ENCODE assay signal across 24 cellular contexts in the genomic region with DNA sequence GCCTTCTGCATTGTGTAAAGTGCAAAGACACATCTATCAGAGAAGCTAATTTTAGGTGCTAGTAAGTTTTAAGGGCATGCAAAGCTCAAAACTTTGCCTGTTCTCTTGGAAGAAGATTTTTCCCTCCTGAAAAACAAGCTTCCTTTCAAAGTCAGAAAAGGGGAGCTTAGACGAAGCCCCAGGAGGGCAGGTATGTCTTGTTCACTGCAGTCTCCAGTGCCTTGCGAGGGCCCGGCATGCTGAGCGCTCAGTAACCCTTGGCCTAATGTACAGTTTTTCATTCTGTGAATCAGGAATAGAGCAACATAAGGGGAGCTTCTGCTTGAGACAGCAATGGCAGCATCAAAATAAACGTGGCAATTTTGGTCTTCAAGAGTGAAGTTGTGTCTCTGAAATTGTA. TPM values are rescaled to one million over a fixed set of nuclear protein-coding genes. Genes with fewer than 3 reads are reported as not detected.
DNase-seq lines count a peak whose midpoint lies in the region; ATAC-seq, FAIRE-seq and TF ChIP-seq lines count a peak whose summit lies in the region.
"Had no signal": no experiment of that assay in that cellular context is flagged by ENCODE, and none has a peak within 500 bp of the region (broad histone marks: within the 10 kb centered on the region; RNA-seq: fewer than 3 reads in every experiment).

No MANE protein-coding gene starts in this region.

- H2AK5ac ChIP-seq in H9 (ENCODE audit: insufficient read length, low read length) = no peak overlapping the region

- TF ChIP-seq EP300 in A549 (IDR thresholded peaks at IDR 0.05) = no peak

- H3K14ac ChIP-seq in H9 (ENCODE audit: insufficient read depth, low read length) = no peak overlapping the region

- no peak overlapping the region for H2AFZ ChIP-seq in H9 (ENCODE audit: low read length)

- H3K18ac ChIP-seq in H9 (ENCODE audit: insufficient read length, low read depth, low read length) = no peak overlapping the region

- no peak overlapping the region for H2BK5ac ChIP-seq in H9 (ENCODE audit: insufficient read length, low read length)

- intact Hi-C loops in ascending aorta (cut with DNase I) = no loop called here

- H3K9me3 ChIP-seq in A549 (no peaks in the 10 kb centered on the region), H9 (ENCODE audit: control insufficient read depth, low read depth, low read length) (no peaks in the 10 kb centered on the region), ascending aorta (no peaks in the 10 kb centered on the region)
- H3K9me3 ChIP-seq: adrenal gland, BE2C, heart left ventricle, SK-N-SH, tibial nerve had no signal

- H3K27ac Mint-ChIP-seq in H9 = peak overlapping the region; percentile 2 to 96 (median 12); a peak in 3 of 7 replicates
- H3K27ac Mint-ChIP-seq: activated CD4-positive, alpha-beta T cell treated with anti-CD3 and anti-CD28 coated beads for 36 hours; memory B cell; stimulated activated naive CD8-positive, alpha-beta T cell treated with anti-CD3 and anti-CD28 coated beads, Interleukin-15, amount 100 ng/mL, for 72 hours; T-helper 1 cell treated with Interleukin-12 subunit alpha and Interleukin-12 subunit beta and Interleukin-4 antibody, amounts not matched to agents 30 μg/mL and 1 μg/mL, for 36 hours had no signal

- no peak overlapping the region for H2BK120ac ChIP-seq in H9 (ENCODE audit: low read depth, low read length, poor library complexity, severe bottlenecking)

- H3K36me3 Mint-ChIP-seq in H9 (ENCODE audit: insufficient read depth in 1 of 3, low read depth in 3 of 3) = peaks cover 0 to 4% (median 2%) of the 10 kb centered on the region in 3 experiments; a peak in 3 of 7 replicates

- H3K27me3 Mint-ChIP-seq in H9 (ENCODE audit: low read depth) = no peaks in the 10 kb centered on the region; the same call in none of the 2 replicates
- H3K27me3 Mint-ChIP-seq: activated CD4-positive, alpha-beta T cell treated with anti-CD3 and anti-CD28 coated beads for 36 hours; memory B cell; stimulated activated naive CD8-positive, alpha-beta T cell treated with anti-CD3 and anti-CD28 coated beads, Interleukin-15, amount 100 ng/mL, for 72 hours had no signal

- no peaks in the 10 kb centered on the region for H3K79me1 ChIP-seq in H9 (ENCODE audit: insufficient read depth, low read depth, low read length, poor library complexity, severe bottlenecking)

- no peak for TF ChIP-seq POLR2A in A549 (IDR thresholded peaks at IDR 0.05; ENCODE audit: low read length)

- no peak overlapping the region for H3T11ph ChIP-seq in H9 (ENCODE audit: low read length)

- no peaks in the 10 kb centered on the region for H3K9me3 Mint-ChIP-seq in H9
- H3K9me3 Mint-ChIP-seq: stimulated activated naive CD8-positive, alpha-beta T cell treated with anti-CD3 and anti-CD28 coated beads, Interleukin-15, amount 100 ng/mL, for 72 hours; T-helper 1 cell treated with Interleukin-12 subunit alpha and Interleukin-12 subunit beta and Interleukin-4 antibody, amounts not matched to agents 30 μg/mL and 1 μg/mL, for 36 hours had no signal

- CTCF ChIA-PET in A549 (lab: Yijun Ruan, JAX) = interaction anchor here (1.3 to 2.0 kb wide), 3 partner anchors 10 to 166 kb away, joined by 4 to 5 read pairs (median 5); no protein-coding TSS in a partner anchor

- no peak overlapping the region for H3K4ac ChIP-seq in H9 (ENCODE audit: low read depth, low read length)

- no peak overlapping the region for H3K56ac ChIP-seq in H9 (ENCODE audit: insufficient read length, low read depth, low read length)

- DNase-seq in A549 (ENCODE audit: low read depth in 1 of 2, low spot score in 1 of 2) (no peak), H9 (no peak), ascending aorta (ENCODE audit: low spot score in 2 of 2) (no peak), iPS-NIHi7 (ENCODE audit: extremely low spot score) (peak; percentile 41), GOT3 (lab: John Stamatoyannopoulos, UW) (no peak)
- no peak for DNase-seq in activated CD4-positive, alpha-beta T cell treated with anti-CD3 and anti-CD28 coated beads for 1 hour
- DNase-seq in activated CD4-positive, CD25-positive, alpha-beta regulatory T cell (lab: John Stamatoyannopoulos, UW) = no peak
- DNase-seq: ACHN; activated CD4-positive, alpha-beta T cell treated with anti-CD3 and anti-CD28 coated beads for 36 hours; adrenal gland; BE2C; effector CD4-positive, alpha-beta T cell; GF-D8; heart left ventricle; left cardiac atrium; SK-N-SH; stimulated activated naive CD8-positive, alpha-beta T cell treated with anti-CD3 and anti-CD28 coated beads, Interleukin-15, amount 100 ng/mL, for 72 hours had no signal

- peaks cover 15% of the 10 kb centered on the region; the same call in 1 of the 2 replicates for H3K79me2 ChIP-seq in H9 (ENCODE audit: insufficient read depth, low read length)

- no peak overlapping the region; a peak in 1 of 5 replicates for H3K4me3 Mint-ChIP-seq in H9
- H3K4me3 Mint-ChIP-seq: activated CD4-positive, alpha-beta T cell treated with anti-CD3 and anti-CD28 coated beads for 36 hours; memory B cell; stimulated activated naive CD8-positive, alpha-beta T cell treated with anti-CD3 and anti-CD28 coated beads, Interleukin-15, amount 100 ng/mL, for 72 hours; T-helper 1 cell treated with Interleukin-12 subunit alpha and Interleukin-12 subunit beta and Interleukin-4 antibody, amounts not matched to agents 30 μg/mL and 1 μg/mL, for 36 hours had no signal

- H3K4me1 Mint-ChIP-seq in H9 = peaks cover 57 to 59% of the 10 kb centered on the region in 2 experiments

- no peak overlapping the region for H4K91ac ChIP-seq in H9 (ENCODE audit: insufficient read length, low read depth, low read length)

- no peak overlapping the region for H4K5ac ChIP-seq in H9 (ENCODE audit: insufficient read length, low read depth, low read length)

- H3K4me2 ChIP-seq in A549 (peak overlapping the region; percentile 100; the same call in 2 of the 3 replicates), H9 (ENCODE audit: insufficient read depth, insufficient read length, low read length) (no peak overlapping the region)
- H3K4me2 ChIP-seq: SK-N-SH had no signal

- H3K4me3 ChIP-seq in A549 (no peak overlapping the region), ascending aorta (no peak overlapping the region)
- H3K4me3 ChIP-seq: adrenal gland, heart left ventricle, tibial nerve had no signal

- H2BK20ac ChIP-seq in H9 (ENCODE audit: low read depth, low read length, poor library complexity, severe bottlenecking) = no peak overlapping the region

- H2BK15ac ChIP-seq in H9 (ENCODE audit: low read depth, low read length) = no peak overlapping the region

- H4K20me1 ChIP-seq in H9 (ENCODE audit: control insufficient read depth, insufficient read depth, insufficient read length) = no peaks in the 10 kb centered on the region

- H3K4me1 ChIP-seq in A549 (peaks cover 56% of the 10 kb centered on the region), H9 (ENCODE audit: insufficient read depth, low read length) (peaks cover 24% of the 10 kb centered on the region), ascending aorta (peaks cover 14 to 57% of the 10 kb centered on the region in 2 donors)

- TF ChIP-seq RAD21 in A549 (conservative IDR thresholded peaks at IDR 0.05 in 1 of 2, IDR thresholded peaks at IDR 0.05 in 1 of 2) = no peak

- H3K23me2 ChIP-seq in H9 (ENCODE audit: insufficient read length, low read depth, low read length, poor library complexity, severe bottlenecking) = no peaks in the 10 kb centered on the region

- WGBS in A549 (ENCODE audit: missing lambda C conversion rate) = 83% methylated on average over 5 of the region's 5 CpGs
- no CpG with 5 or more reads among the region's 5 CpGs for WGBS in H9 (ENCODE audit: extremely low coverage, insufficient read length, low lambda C conversion rate)

- no peak overlapping the region for H3K9ac ChIP-seq in H9 (ENCODE audit: extremely low read depth, insufficient read length, low read length)
- H3K9ac ChIP-seq: SK-N-SH had no signal

- H3K36me3 ChIP-seq in ascending aorta = no peaks in the 10 kb centered on the region
- H3K36me3 ChIP-seq: adrenal gland, BE2C had no signal

- H2BK12ac ChIP-seq in H9 (ENCODE audit: insufficient read length, low read depth, low read length) = no peak overlapping the region

- no peak overlapping the region for H4K8ac ChIP-seq in H9 (replicated peaks; ENCODE audit: insufficient read length, low read depth, low read length)

- H3K27ac ChIP-seq in A549 = peak overlapping the region; percentile 94; a peak in 4 of 6 replicates
- H3K27ac ChIP-seq in H9 (ENCODE audit: insufficient read length, low read depth, low read length) = no peak overlapping the region
- peak overlapping the region; percentile 8 to 52 for H3K27ac ChIP-seq in ascending aorta
- H3K27ac ChIP-seq: epithelial cell of prostate, heart left ventricle, HL-60 had no signal

- no peak for ATAC-seq in A549
- no peak for ATAC-seq in GM18907 (IDR thresholded peaks at IDR 0.05; ENCODE audit: unreplicated experiment)
- ATAC-seq: activated CD4-positive, alpha-beta T cell treated with anti-CD3 and anti-CD28 coated beads for 36 hours; heart left ventricle; HepG2; left cardiac atrium; stimulated activated naive CD8-positive, alpha-beta T cell treated with anti-CD3 and anti-CD28 coated beads, Interleukin-15, amount 100 ng/mL, for 72 hours had no signal

- H3K27me3 ChIP-seq in H9 (ENCODE audit: insufficient read depth, low read length) (no peaks in the 10 kb centered on the region), ascending aorta (no peaks in the 10 kb centered on the region)
- H3K27me3 ChIP-seq: adrenal gland, BE2C, heart left ventricle, tibial nerve had no signal

- no peak for FAIRE-seq in A549 (lab: Jason Lieb, UNC)
- FAIRE-seq: HepG2 had no signal

- no peak overlapping the region for H3K23ac ChIP-seq in H9 (ENCODE audit: insufficient read length, low read depth, low read length)

- POLR2A ChIA-PET in A549 (lab: Yijun Ruan, JAX) = interaction anchor here (0.6 kb wide), 1 partner anchor 35 kb away, joined by 3 read pairs; the partner anchor contains the start of gene GALNT2

- no peak for TF ChIP-seq CTCF in A549 (IDR thresholded peaks at IDR 0.05)
- no peak for TF ChIP-seq CTCF in H9 (conservative IDR thresholded peaks at IDR 0.05)
- TF ChIP-seq CTCF in ascending aorta (IDR thresholded peaks at IDR 0.05) = no peak

TF ChIP-seq in A549, 52 proteins besides CTCF, POLR2A, EP300 and RAD21 (continues in another document):
- no peak for TF ChIP-seq ZNF302 (CRISPR knock-in tag; IDR thresholded peaks at IDR 0.05)
- no peak for TF ChIP-seq CBX8 (IDR thresholded peaks at IDR 0.05)
- no peak for TF ChIP-seq FOXS1 (CRISPR knock-in tag; IDR thresholded peaks at IDR 0.05)
- TF ChIP-seq CBX2 (IDR thresholded peaks at IDR 0.05; ENCODE audit: borderline replicate concordance, low read depth) = no peak
- no peak for TF ChIP-seq RARB (CRISPR knock-in tag; IDR thresholded peaks at IDR 0.05)
- no peak for TF ChIP-seq SMC3 (IDR thresholded peaks at IDR 0.05)
- no peak for TF ChIP-seq HOXA7 (CRISPR knock-in tag; IDR thresholded peaks at IDR 0.05)

RNA-seq across cellular contexts. Expression of gene GALNT2, which starts 35.0 kb away (rescaled TPM):
- polyA plus RNA-seq in A549 (2011; rRNA removed) (57.5 and 66.9 TPM in 2 replicates), A549 (2017; fragmentation: RNase III; extraction: RNeasy Plus Mini Kit Qiagen cat#74134 plus additional on column Dnase treatment) (111 to 115 TPM (median 114 TPM) in 3 replicates)
- polyA plus RNA-seq in A549 (2012; cell fraction: cytosol; rRNA removed) = 83.3 and 105 TPM in 2 replicates
- 194 and 199 TPM in 2 replicates for polyA plus RNA-seq in A549 (2012; cell fraction: nucleus; rRNA removed)
- polyA minus RNA-seq in A549 (2011; rRNA and poly(A)+ RNA removed) = 50.1 and 58.6 TPM in 2 replicates
- total RNA-seq in H9 (2021) (56.1 and 57.6 TPM in 2 replicates), ascending aorta (129 TPM)
